11 cellular contexts compared by ENCODE assay signal in genomic region chr3:61725851-61726333, GRCh38.
DNase-seq lines count a peak whose midpoint lies in the region; ATAC-seq and TF ChIP-seq lines count a peak whose summit lies in the region.
"Had no signal": no experiment of that assay in that cellular context is flagged by ENCODE, and none has a peak within 500 bp of the region (broad histone marks: within the 10 kb centered on the region; RNA-seq: fewer than 3 reads in every experiment).

No MANE protein-coding gene starts in this region.

- in situ Hi-C loops in GM23248 (cut with MboI) = no loop called here

- H3K79me2 ChIP-seq in GM23248 (ENCODE audit: insufficient read depth) = peaks cover 67% of the 10 kb centered on the region
- peaks cover 26% of the 10 kb centered on the region; the same call in 1 of the 2 replicates for H3K79me2 ChIP-seq in SK-N-SH (ENCODE audit: insufficient read depth)
- no peaks in the 10 kb centered on the region for H3K79me2 ChIP-seq in PC-3 (ENCODE audit: low read length)

- H3F3A ChIP-seq in GM23248 (ENCODE audit: insufficient read depth) (no peaks in the 10 kb centered on the region), SK-N-SH (replicated peaks; ENCODE audit: insufficient read depth) (peaks cover 5% of the 10 kb centered on the region), PC-3 (ENCODE audit: low read length, unreplicated experiment) (no peaks in the 10 kb centered on the region)

- no peak overlapping the region for H3K4me2 ChIP-seq in GM23248 (ENCODE audit: unreplicated experiment)
- H3K4me2 ChIP-seq in SK-N-SH = no peak overlapping the region; the same call in 1 of the 2 replicates
- H3K4me2 ChIP-seq in PC-3 (ENCODE audit: low read length) = no peak overlapping the region

- no peak for TF ChIP-seq POLR2A in gastroesophageal sphincter (IDR thresholded peaks at IDR 0.05)

- H3K9ac ChIP-seq in GM23248 (no peak overlapping the region), SK-N-SH (no peak overlapping the region), PC-3 (ENCODE audit: low read length) (no peak overlapping the region)

- no peak overlapping the region for H3K4me3 ChIP-seq in GM23248
- no peak overlapping the region for H3K4me3 ChIP-seq in SK-N-SH (ENCODE audit: low read depth in 2 of 2, low read length in 1 of 2)
- H3K4me3 ChIP-seq in PC-3 (ENCODE audit: low read length) = no peak overlapping the region
- no peak overlapping the region for H3K4me3 ChIP-seq in gastroesophageal sphincter

- H3K4me1 ChIP-seq in GM23248 (ENCODE audit: insufficient read depth) (no peaks in the 10 kb centered on the region), SK-N-SH (ENCODE audit: control insufficient read depth in 1 of 2, insufficient read depth in 2 of 2, low read depth in 1 of 2, low read length in 1 of 2) (peaks cover 0 to 3% of the 10 kb centered on the region in 2 experiments; a peak in 1 of 4 replicates), PC-3 (ENCODE audit: insufficient read depth, low read length) (no peaks in the 10 kb centered on the region), gastroesophageal sphincter (peaks cover 0 to 3% (median 0%) of the 10 kb centered on the region in 3 donors)

- POLR2A ChIA-PET in SK-N-SH (lab: Yijun Ruan, JAX) (no interaction called here), PC-3 (lab: Charles Lee; ENCODE audit: unreplicated experiment) (no interaction called here)

- H3K27me3 Mint-ChIP-seq in glutamatergic neuron (ENCODE audit: unreplicated experiment) = no peaks in the 10 kb centered on the region
- H3K27me3 Mint-ChIP-seq: activated naive CD8-positive, alpha-beta T cell; natural killer cell treated with Interleukin-12 subunit alpha and Interleukin-12 subunit beta and Interleukin-15 and Interleukin-18, amount 100 ng/mL, for 72 hours had no signal

- BruUV-seq in PC-3 (replicated peaks; lab: Mats Ljungman, UMichigan) = no TSS peak

- TF ChIP-seq RAD21 in SK-N-SH (IDR thresholded peaks at IDR 0.05; ENCODE audit: low read length) = no peak

- peaks cover 4% of the 10 kb centered on the region for H3K9me3 Mint-ChIP-seq in glutamatergic neuron (ENCODE audit: unreplicated experiment)

- no peak overlapping the region for H2AFZ ChIP-seq in GM23248
- no peak overlapping the region for H2AFZ ChIP-seq in SK-N-SH (ENCODE audit: low read depth)
- no peak overlapping the region for H2AFZ ChIP-seq in PC-3 (ENCODE audit: low read length)

- H4K20me1 ChIP-seq in GM23248 (ENCODE audit: insufficient read depth) (no peaks in the 10 kb centered on the region; the same call in 1 of the 2 replicates), SK-N-SH (ENCODE audit: insufficient read depth) (peaks cover 11% of the 10 kb centered on the region; the same call in 1 of the 2 replicates), PC-3 (ENCODE audit: low read length) (no peaks in the 10 kb centered on the region)

- peak overlapping the region; percentile 43 for H3K27ac Mint-ChIP-seq in glutamatergic neuron (ENCODE audit: unreplicated experiment)
- H3K27ac Mint-ChIP-seq: activated CD4-positive, alpha-beta T cell treated with anti-CD3 and anti-CD28 coated beads for 36 hours; activated naive CD8-positive, alpha-beta T cell; natural killer cell treated with Interleukin-12 subunit alpha and Interleukin-12 subunit beta and Interleukin-15 and Interleukin-18, amount 100 ng/mL, for 72 hours had no signal

- H3K36me3 ChIP-seq in GM23248 (ENCODE audit: low read depth) (no peaks in the 10 kb centered on the region), SK-N-SH (replicated peaks in 1 of 2; ENCODE audit: control insufficient read depth in 1 of 2, insufficient read depth in 2 of 2, low read length in 1 of 2) (no peaks in the 10 kb centered on the region), PC-3 (ENCODE audit: low read depth, low read length) (no peaks in the 10 kb centered on the region), gastroesophageal sphincter (no peaks in the 10 kb centered on the region)

- TF ChIP-seq CTCF in SK-N-SH (IDR thresholded peaks at IDR 0.05) = no peak
- TF ChIP-seq CTCF in glutamatergic neuron (IDR thresholded peaks at IDR 0.05; ENCODE audit: partially characterized antibody, unreplicated experiment) = no peak
- no peak for TF ChIP-seq CTCF in GM10266 (IDR thresholded peaks at IDR 0.05; ENCODE audit: control insufficient read depth, insufficient read depth, low read depth, missing control alignments)
- no peak for TF ChIP-seq CTCF in PC-3 (conservative IDR thresholded peaks at IDR 0.05; ENCODE audit: low read depth, low read length)
- no peak for TF ChIP-seq CTCF in gastroesophageal sphincter (IDR thresholded peaks at IDR 0.05)

- H3K36me3 Mint-ChIP-seq in glutamatergic neuron (ENCODE audit: unreplicated experiment) = no peaks in the 10 kb centered on the region
- H3K36me3 Mint-ChIP-seq: activated naive CD8-positive, alpha-beta T cell; natural killer cell treated with Interleukin-12 subunit alpha and Interleukin-12 subunit beta and Interleukin-15 and Interleukin-18, amount 100 ng/mL, for 72 hours had no signal

- H3K27me3 ChIP-seq in GM23248 (replicated peaks; ENCODE audit: insufficient read depth) (no peaks in the 10 kb centered on the region), SK-N-SH (ENCODE audit: insufficient read depth) (no peaks in the 10 kb centered on the region), PC-3 (ENCODE audit: low read length) (no peaks in the 10 kb centered on the region), gastroesophageal sphincter (no peaks in the 10 kb centered on the region)

- H3K4me3 Mint-ChIP-seq in glutamatergic neuron (ENCODE audit: unreplicated experiment) = no peak overlapping the region
- H3K4me3 Mint-ChIP-seq: activated CD4-positive, alpha-beta T cell treated with anti-CD3 and anti-CD28 coated beads for 36 hours; activated naive CD8-positive, alpha-beta T cell; natural killer cell treated with Interleukin-12 subunit alpha and Interleukin-12 subunit beta and Interleukin-15 and Interleukin-18, amount 100 ng/mL, for 72 hours had no signal

- H3K27ac ChIP-seq in GM23248 (no peak overlapping the region), SK-N-SH (ENCODE audit: low read depth in 2 of 2, low read length in 1 of 2) (no peak overlapping the region), PC-3 (ENCODE audit: low read length) (no peak overlapping the region), gastroesophageal sphincter (no peak overlapping the region)

- peaks cover 32% of the 10 kb centered on the region for H3K4me1 Mint-ChIP-seq in glutamatergic neuron (ENCODE audit: low read depth, unreplicated experiment)
- H3K4me1 Mint-ChIP-seq: activated CD4-positive, alpha-beta T cell treated with anti-CD3 and anti-CD28 coated beads for 36 hours had no signal

- intact Hi-C loops in PC-3 (cut with micrococcal nuclease) = no loop called here

- WGBS in GM23248 (ENCODE audit: low coverage in 1 of 2, low lambda C conversion rate in 2 of 2, missing lambda C conversion rate in 2 of 2), 2 experiments = 92% methylated on average over 5 of the region's 5 CpGs
- WGBS in SK-N-SH (ENCODE audit: low lambda C conversion rate) = 63% methylated on average over 5 of the region's 5 CpGs
- 69 to 85% methylated on average over 4 to 5 of the region's 5 CpGs for WGBS in gastroesophageal sphincter (ENCODE audit: low coverage in 1 of 2), 2 donors

- H3K9me3 ChIP-seq in GM23248 (ENCODE audit: low read depth) = no peaks in the 10 kb centered on the region
- no peaks in the 10 kb centered on the region for H3K9me3 ChIP-seq in SK-N-SH
- peaks cover 4% of the 10 kb centered on the region; the same call in 1 of the 2 replicates for H3K9me3 ChIP-seq in PC-3 (ENCODE audit: low read length)
- H3K9me3 ChIP-seq in gastroesophageal sphincter = no peaks in the 10 kb centered on the region

- ATAC-seq in PC-3 (no peak), gastroesophageal sphincter (no peak)
- ATAC-seq: activated CD4-positive, alpha-beta T cell treated with anti-CD3 and anti-CD28 coated beads for 36 hours; natural killer cell treated with Interleukin-12 subunit alpha and Interleukin-12 subunit beta and Interleukin-15 and Interleukin-18, amount 100 ng/mL, for 72 hours had no signal

- CTCF ChIA-PET in SK-N-SH (lab: Yijun Ruan, JAX) = no interaction called here
- CTCF ChIA-PET in PC-3 (lab: Charles Lee) = no interaction called here

- TF ChIP-seq EP300 in SK-N-SH (IDR thresholded peaks at IDR 0.05; ENCODE audit: borderline replicate concordance in 1 of 2, low read depth in 1 of 2, low read length in 1 of 2) (no peak; a peak in 1 of 4 replicates), gastroesophageal sphincter (IDR thresholded peaks at IDR 0.05) (no peak)

- peak; percentile 42 for DNase-seq in GM23248
- DNase-seq in SK-N-SH = no peak
- DNase-seq in glutamatergic neuron = no peak
- peak; percentile 79 for DNase-seq in non-pigmented ciliary epithelial cell (ENCODE audit: low read depth)
- no peak for DNase-seq in GM10266 (ENCODE audit: extremely low spot score)
- no peak for DNase-seq in PC-3
- DNase-seq in stimulated activated CD4-positive, alpha-beta T cell treated with anti-CD3 and anti-CD28 coated beads, Interleukin-15, amount 100 ng/mL, for 24 hours = no peak
- DNase-seq: activated CD4-positive, alpha-beta T cell treated with anti-CD3 and anti-CD28 coated beads for 36 hours had no signal

- H3K9me2 ChIP-seq in GM23248 (ENCODE audit: insufficient read depth) = peaks cover 2% of the 10 kb centered on the region; the same call in 1 of the 2 replicates
- no peaks in the 10 kb centered on the region for H3K9me2 ChIP-seq in SK-N-SH
- no peaks in the 10 kb centered on the region for H3K9me2 ChIP-seq in PC-3 (replicated peaks; ENCODE audit: low read length)

TF ChIP-seq in SK-N-SH, 30 proteins besides CTCF, POLR2A, EP300 and RAD21 (continues in another document):
- peak; percentile 32; the same call in 1 of the 2 replicates for TF ChIP-seq JUND (IDR thresholded peaks at IDR 0.05)
- 0 out of 2 replicates have a peak, but pooled peaks have one; percentile 13 for TF ChIP-seq FOSL2 (IDR thresholded peaks at IDR 0.05; ENCODE audit: borderline replicate concordance, low read depth)
- TF ChIP-seq NFIC (IDR thresholded peaks at IDR 0.05; ENCODE audit: borderline replicate concordance) = peak; percentile 74
- TF ChIP-seq TEAD4 (IDR thresholded peaks at IDR 0.05; ENCODE audit: borderline replicate concordance, insufficient read depth) = 0 out of 2 replicates have a peak, but pooled peaks have one; percentile 9
- peak; percentile 21; the same call in 1 of the 2 replicates for TF ChIP-seq POLR2AphosphoS5 (IDR thresholded peaks at IDR 0.05; ENCODE audit: low read depth, low read length)
- TF ChIP-seq GATA2 (CRISPR knock-in tag; IDR thresholded peaks at IDR 0.05) = no peak
- TF ChIP-seq SIN3A (IDR thresholded peaks at IDR 0.05; ENCODE audit: borderline replicate concordance, low read depth, low read length) = no peak
- TF ChIP-seq PBX3 (IDR thresholded peaks at IDR 0.05) = peak; percentile 79

Comparison
In these comparisons a context has a peak if more than half of its experiments do, and no peak if none do; other contexts are left out.
1. DNase-seq: peak in GM23248 (single experiment) and non-pigmented ciliary epithelial cell (single experiment); none in SK-N-SH (single experiment), glutamatergic neuron (single experiment), GM10266 (single experiment), PC-3 (single experiment) and stimulated activated CD4-positive, alpha-beta T cell treated with anti-CD3 and anti-CD28 coated beads, Interleukin-15, amount 100 ng/mL, for 24 hours (single experiment).